In genomic region chr2:74529357-74530238, GRCh38 we compare ENCODE assay signal across 1 cellular context.
TF ChIP-seq lines count a peak whose summit lies in the region.

AUP1 (minus strand) TSS chr2:74529706; CDS start chr2:74529629, 77 bp downstream.
HTRA2 (plus strand) TSS chr2:74529933; CDS start chr2:74530007, 74 bp downstream.

TF ChIP-seq in K562, 482 proteins besides CTCF, POLR2A, EP300 and RAD21 (continued from another document and continues in another):
- no peak for TF ChIP-seq ZBTB43 (CRISPR knock-in tag; IDR thresholded peaks at IDR 0.05)
- TF ChIP-seq RNF2 (IDR thresholded peaks at IDR 0.05) = peak; percentile 48; the same call in 1 of the 2 replicates
- peak; percentile 39 for TF ChIP-seq NFIC (IDR thresholded peaks at IDR 0.05)
- TF ChIP-seq CHCHD3 (CRISPR knock-in tag; IDR thresholded peaks at IDR 0.05) = no peak
- TF ChIP-seq CLOCK (CRISPR knock-in tag; IDR thresholded peaks at IDR 0.05; ENCODE audit: borderline replicate concordance) = no peak
- TF ChIP-seq ZNF41 (CRISPR knock-in tag; conservative IDR thresholded peaks at IDR 0.05) = no peak
- TF ChIP-seq COPS2 (conservative IDR thresholded peaks at IDR 0.05) = no peak
- TF ChIP-seq CREB3 (tag; conservative IDR thresholded peaks at IDR 0.05; ENCODE audit: low read depth) = no peak
- TF ChIP-seq BRD9 (IDR thresholded peaks at IDR 0.05; ENCODE audit: low read depth, partially characterized antibody) = peak; percentile 35
- TF ChIP-seq MAFF (IDR thresholded peaks at IDR 0.05; ENCODE audit: low read length) = no peak
- peak; percentile 94 for TF ChIP-seq FIP1L1 (IDR thresholded peaks at IDR 0.05; ENCODE audit: low read depth, low read length, poor library complexity, severe bottlenecking)
- TF ChIP-seq ZNF121 (CRISPR knock-in tag; conservative IDR thresholded peaks at IDR 0.05) = no peak
- TF ChIP-seq HNRNPUL1 (IDR thresholded peaks at IDR 0.05; ENCODE audit: low read length) = no peak
- no peak for TF ChIP-seq TAL1 (IDR thresholded peaks at IDR 0.05)
- no peak for TF ChIP-seq EHMT2 (IDR thresholded peaks at IDR 0.05)
- peak; percentile 93 for TF ChIP-seq CREM (IDR thresholded peaks at IDR 0.05; ENCODE audit: low read depth)
- TF ChIP-seq HDAC8 (tag; IDR thresholded peaks at IDR 0.05) = no peak; the same call in 1 of the 2 replicates
- TF ChIP-seq ESRRB (CRISPR knock-in tag; IDR thresholded peaks at IDR 0.05; ENCODE audit: borderline replicate concordance) = no peak
- no peak for TF ChIP-seq ZNF395 (CRISPR knock-in tag; IDR thresholded peaks at IDR 0.05)
- TF ChIP-seq ZNF668 (CRISPR knock-in tag; IDR thresholded peaks at IDR 0.05) = no peak
- peak in 1 of 2 experiments; percentile 97 for TF ChIP-seq AFF1 (IDR thresholded peaks at IDR 0.05; ENCODE audit: low read depth in 1 of 2, partially characterized antibody in 2 of 2)
- peak; percentile 74 for TF ChIP-seq CCNT2 (IDR thresholded peaks at IDR 0.05; ENCODE audit: borderline replicate concordance, extremely low read depth, insufficient read length, low read depth, low read length)
- TF ChIP-seq THAP7 (CRISPR knock-in tag; IDR thresholded peaks at IDR 0.05) = no peak
- no peak for TF ChIP-seq TEAD2 (tag; IDR thresholded peaks at IDR 0.05)
- TF ChIP-seq ELK3 (CRISPR knock-in tag; IDR thresholded peaks at IDR 0.05) = no peak; the same call in 1 of the 2 replicates
- TF ChIP-seq ZBTB11 (CRISPR knock-in tag; IDR thresholded peaks at IDR 0.05) = peak in 2 of 3 experiments; percentile 75 to 97; a peak in 5 of 6 replicates
- TF ChIP-seq SAFB (IDR thresholded peaks at IDR 0.05; ENCODE audit: borderline replicate concordance, low read depth, low read length) = no peak
- peak; percentile 44 for TF ChIP-seq PRDM10 (IDR thresholded peaks at IDR 0.05; ENCODE audit: partially characterized antibody)
- TF ChIP-seq ZNF134 (CRISPR knock-in tag; conservative IDR thresholded peaks at IDR 0.05) = no peak
- no peak for TF ChIP-seq SMAD3 (CRISPR knock-in tag; conservative IDR thresholded peaks at IDR 0.05)
- no peak for TF ChIP-seq NR4A1 (CRISPR knock-in tag; IDR thresholded peaks at IDR 0.05)
- TF ChIP-seq NR4A1 (tag; IDR thresholded peaks at IDR 0.05) = no peak
- TF ChIP-seq E2F5 (CRISPR knock-in tag; IDR thresholded peaks at IDR 0.05) = no peak
- TF ChIP-seq KDM1A (IDR thresholded peaks at IDR 0.05) = no peak
- TF ChIP-seq ZNF384 (IDR thresholded peaks at IDR 0.05; ENCODE audit: low read depth, low read length) = no peak
- no peak for TF ChIP-seq ARHGAP35 (IDR thresholded peaks at IDR 0.05; ENCODE audit: partially characterized antibody)
- no peak for TF ChIP-seq HINFP (tag; conservative IDR thresholded peaks at IDR 0.05; ENCODE audit: low read depth)
